25 cellular contexts compared by ENCODE assay signal in the genomic region with DNA sequence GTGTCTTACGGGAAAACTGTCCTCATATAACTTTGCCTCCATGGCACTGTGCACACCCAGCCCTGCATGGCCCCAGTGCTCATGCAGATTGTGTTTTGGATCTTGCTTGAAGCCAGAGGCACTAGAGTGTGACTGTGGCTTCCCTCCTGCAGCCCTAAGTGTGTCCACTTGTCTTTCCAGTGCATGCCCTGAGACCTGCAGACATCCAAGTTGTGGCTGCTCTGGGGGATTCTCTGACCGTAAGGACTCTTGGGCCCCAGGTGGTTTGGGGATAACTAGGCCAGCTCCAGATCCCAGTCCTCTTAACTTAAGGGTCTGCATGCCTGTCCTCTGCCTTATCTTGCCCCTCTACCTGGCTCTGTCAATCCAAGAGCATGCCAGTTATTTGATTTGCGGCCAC.
DNase-seq lines count a peak whose midpoint lies in the region; ATAC-seq, FAIRE-seq and TF ChIP-seq lines count a peak whose summit lies in the region.
"Had no signal": no experiment of that assay in that cellular context is flagged by ENCODE, and none has a peak within 500 bp of the region (broad histone marks: within the 10 kb centered on the region; RNA-seq: fewer than 3 reads in every experiment).

No MANE protein-coding gene starts in this region.

- TF ChIP-seq POLR2A in H1 (IDR thresholded peaks at IDR 0.05; ENCODE audit: control extremely low read depth in 1 of 2, low read depth in 2 of 2, low read length in 2 of 2) (no peak), sigmoid colon (IDR thresholded peaks at IDR 0.05) (no peak)

- no peaks in the 10 kb centered on the region for H4K20me1 ChIP-seq in H1 (replicated peaks in 1 of 2; ENCODE audit: control insufficient read depth in 1 of 2, insufficient read depth in 2 of 2, low read length in 2 of 2)
- H4K20me1 ChIP-seq: BLaER1 had no signal

- H3K27me3 ChIP-seq in H1 (replicated peaks in 1 of 4; ENCODE audit: control insufficient read depth in 3 of 4, extremely low read depth in 1 of 4, insufficient read depth in 3 of 4, low read length in 3 of 4) = no peaks in the 10 kb centered on the region
- no peaks in the 10 kb centered on the region for H3K27me3 ChIP-seq in sigmoid colon
- H3K27me3 ChIP-seq: BLaER1, SJSA1 had no signal

- H3K27ac Mint-ChIP-seq in activated CD4-positive, alpha-beta T cell treated with anti-CD3 and anti-CD28 coated beads, Interleukin-2, amount 10 ng/mL, durations not matched to agents 7 days and 5 days = peak overlapping the region; percentile 26
- H3K27ac Mint-ChIP-seq in activated CD4-positive, alpha-beta T cell treated with anti-CD3 and anti-CD28 coated beads for 36 hours = no peak overlapping the region
- H3K27ac Mint-ChIP-seq in activated naive CD8-positive, alpha-beta T cell treated with anti-CD3 and anti-CD28 coated beads for 36 hours = no peak overlapping the region
- H3K27ac Mint-ChIP-seq: CD4-positive, alpha-beta T cell; GM23338; HFFc6 had no signal

- H3K4me1 ChIP-seq in H1 (replicated peaks in 1 of 4; ENCODE audit: control insufficient read depth in 3 of 4, insufficient read depth in 4 of 4, low read length in 3 of 4) (peaks cover 0 to 10% (median 3%) of the 10 kb centered on the region in 4 experiments; a peak in 5 of 7 replicates), sigmoid colon (peaks cover 0 to 24% (median 21%) of the 10 kb centered on the region in 4 donors)

- no peak for TF ChIP-seq RAD21 in H1 (IDR thresholded peaks at IDR 0.05 in 1 of 2, conservative IDR thresholded peaks at IDR 0.05 in 1 of 2; ENCODE audit: low read depth in 2 of 2, low read length in 2 of 2)

- H3K18ac ChIP-seq in H1 (ENCODE audit: extremely low read depth, low read length) = no peak overlapping the region

- H3K27me3 Mint-ChIP-seq in activated CD4-positive, alpha-beta T cell treated with anti-CD3 and anti-CD28 coated beads, Interleukin-2, amount 10 ng/mL, durations not matched to agents 7 days and 5 days = no peaks in the 10 kb centered on the region
- no peaks in the 10 kb centered on the region for H3K27me3 Mint-ChIP-seq in activated CD4-positive, alpha-beta T cell treated with anti-CD3 and anti-CD28 coated beads for 36 hours
- H3K27me3 Mint-ChIP-seq in activated naive CD8-positive, alpha-beta T cell treated with anti-CD3 and anti-CD28 coated beads for 36 hours = peaks cover 4% of the 10 kb centered on the region
- H3K27me3 Mint-ChIP-seq: CD4-positive, alpha-beta T cell had no signal

- H3K4me3 ChIP-seq in H1 (ENCODE audit: extremely low read depth in 1 of 4, insufficient read depth in 2 of 4, low read depth in 3 of 4, low read length in 4 of 4) (no peak overlapping the region), sigmoid colon (no peak overlapping the region)
- H3K4me3 ChIP-seq: BLaER1, GM23338, HAP-1, SJSA1 had no signal

- no peak overlapping the region for H2BK5ac ChIP-seq in H1 (ENCODE audit: low read depth, low read length)

- H3K36me3 Mint-ChIP-seq in activated CD4-positive, alpha-beta T cell treated with anti-CD3 and anti-CD28 coated beads, Interleukin-2, amount 10 ng/mL, durations not matched to agents 7 days and 5 days (ENCODE audit: low read depth) = peaks cover 3% of the 10 kb centered on the region
- no peaks in the 10 kb centered on the region for H3K36me3 Mint-ChIP-seq in activated CD4-positive, alpha-beta T cell treated with anti-CD3 and anti-CD28 coated beads for 36 hours (ENCODE audit: low read depth)
- H3K36me3 Mint-ChIP-seq in activated naive CD8-positive, alpha-beta T cell treated with anti-CD3 and anti-CD28 coated beads for 36 hours = no peaks in the 10 kb centered on the region

- no peak for DNase-seq in activated CD4-positive, alpha-beta T cell treated with anti-CD3 and anti-CD28 coated beads, Interleukin-2, amount 10 ng/mL, durations not matched to agents 7 days and 5 days
- DNase-seq in activated CD4-positive, alpha-beta T cell treated with anti-CD3 and anti-CD28 coated beads for 36 hours = no peak
- DNase-seq in H1 (ENCODE audit: low read depth in 1 of 2, low spot score in 2 of 2) (no peak), sigmoid colon (peak; percentile 35), cerebellum (ENCODE audit: low spot score) (no peak)
- DNase-seq in activated naive CD8-positive, alpha-beta T cell treated with anti-CD3 and anti-CD28 coated beads for 36 hours = no peak
- DNase-seq: CD4-positive, alpha-beta T cell; HFFc6; KBM-7; MV-4-11; NCI-H1105; NCI-H1436 treated with DMSO at 0.1 percent for 48 hours; NCI-H187 treated with DMSO at 0.1 percent for 48 hours; NCI-H2107; NCI-H446; NCI-H82; NK-92 treated with Interleukin-12 subunit alpha and Interleukin-12 subunit beta, amount 100 ng/mL, for 24 hours; PC-3 had no signal

- peaks cover 49% of the 10 kb centered on the region for H3K4me1 Mint-ChIP-seq in activated CD4-positive, alpha-beta T cell treated with anti-CD3 and anti-CD28 coated beads, Interleukin-2, amount 10 ng/mL, durations not matched to agents 7 days and 5 days
- peaks cover 30% of the 10 kb centered on the region for H3K4me1 Mint-ChIP-seq in activated CD4-positive, alpha-beta T cell treated with anti-CD3 and anti-CD28 coated beads for 36 hours
- peaks cover 27% of the 10 kb centered on the region for H3K4me1 Mint-ChIP-seq in activated naive CD8-positive, alpha-beta T cell treated with anti-CD3 and anti-CD28 coated beads for 36 hours

- intact Hi-C loops in activated CD4-positive, alpha-beta T cell treated with anti-CD3 and anti-CD28 coated beads for 36 hours (cut with DNase I, micrococcal nuclease) = loop anchor here (5.0 kb wide), 2 partner anchors 215 to 220 kb away; a partner anchor contains a TSS
- intact Hi-C loops in sigmoid colon (cut with DNase I) = no loop called here

- TF ChIP-seq EP300 in H1 (IDR thresholded peaks at IDR 0.05; ENCODE audit: borderline replicate concordance in 1 of 2, low read depth in 2 of 2, low read length in 2 of 2) (no peak), sigmoid colon (IDR thresholded peaks at IDR 0.05) (no peak)

- no peaks in the 10 kb centered on the region for H3K36me3 ChIP-seq in H1 (ENCODE audit: control insufficient read depth in 2 of 4, insufficient read depth in 4 of 4, low read length in 3 of 4)
- H3K36me3 ChIP-seq in sigmoid colon = no peaks in the 10 kb centered on the region
- H3K36me3 ChIP-seq: BLaER1, HAP-1, SJSA1 had no signal

- H2BK120ac ChIP-seq in H1 (replicated peaks; ENCODE audit: low read depth, low read length) = no peak overlapping the region

- no peak for FAIRE-seq in H1 (lab: Jason Lieb, UNC)
- FAIRE-seq: D721Med had no signal

- H3K79me2 ChIP-seq in H1 (ENCODE audit: control insufficient read depth in 1 of 2, insufficient read depth in 2 of 2, low read length in 2 of 2) = no peaks in the 10 kb centered on the region

- H2AK5ac ChIP-seq in H1 (ENCODE audit: low read depth, low read length) = no peak overlapping the region

- H3K9me3 ChIP-seq in H1 (ENCODE audit: insufficient read depth in 2 of 2, low read depth in 1 of 2, low read length in 1 of 2) = no peaks in the 10 kb centered on the region
- no peaks in the 10 kb centered on the region for H3K9me3 ChIP-seq in sigmoid colon
- H3K9me3 ChIP-seq: BLaER1, HAP-1, SJSA1 had no signal

- H3K23me2 ChIP-seq in H1 (ENCODE audit: low read depth, low read length) = no peaks in the 10 kb centered on the region

- no peaks in the 10 kb centered on the region for H3K79me1 ChIP-seq in H1 (ENCODE audit: low read depth, low read length)

- H4K91ac ChIP-seq in H1 (replicated peaks; ENCODE audit: insufficient read length, low read length) = peak overlapping the region; percentile 10

- H3K4ac ChIP-seq in H1 (replicated peaks; ENCODE audit: insufficient read length, low read depth, low read length) = no peak overlapping the region

- no peak overlapping the region for H3K14ac ChIP-seq in H1 (ENCODE audit: insufficient read length)

- CTCF ChIA-PET in activated CD4-positive, alpha-beta T cell treated with anti-CD3 and anti-CD28 coated beads, Interleukin-2, amount 10 ng/mL, durations not matched to agents 7 days and 5 days (lab: Charles Lee) = interaction anchor here (0.6 to 5.4 kb wide), 7 partner anchors 9 to 160 kb away, joined by 3 to 57 read pairs (median 15); a partner anchor contains a TSS
- CTCF ChIA-PET in activated CD4-positive, alpha-beta T cell treated with anti-CD3 and anti-CD28 coated beads for 36 hours (lab: Charles Lee) = interaction anchor here (0.9 to 4.7 kb wide), 5 partner anchors 11 to 160 kb away, joined by 4 to 55 read pairs (median 43); a partner anchor contains a TSS
- CTCF ChIA-PET in H1 (lab: Charles Lee; ENCODE audit: partially characterized antibody) = interaction anchor here (0.7 to 5.1 kb wide), 9 partner anchors 12 to 527 kb away, joined by 3 to 81 read pairs (median 16); a partner anchor contains a TSS

- H3K23ac ChIP-seq in H1 (ENCODE audit: insufficient read length) = no peak overlapping the region

- no peak overlapping the region for H2BK12ac ChIP-seq in H1 (ENCODE audit: low read depth, low read length)

- no peak for TF ChIP-seq CTCF in H1 (IDR thresholded peaks at IDR 0.05; ENCODE audit: control extremely low read depth in 1 of 3, insufficient read depth in 1 of 3, low read depth in 1 of 3, low read length in 3 of 3)
- no peak for TF ChIP-seq CTCF in sigmoid colon (IDR thresholded peaks at IDR 0.05)

- no peak overlapping the region for H2AFZ ChIP-seq in H1 (ENCODE audit: low read length)
- H2AFZ ChIP-seq: GM23338 had no signal

- H3K56ac ChIP-seq in H1 (replicated peaks; ENCODE audit: insufficient read length, low read depth, low read length) = no peak overlapping the region

- no peak overlapping the region for H3K4me3 Mint-ChIP-seq in activated CD4-positive, alpha-beta T cell treated with anti-CD3 and anti-CD28 coated beads, Interleukin-2, amount 10 ng/mL, durations not matched to agents 7 days and 5 days
- no peak overlapping the region for H3K4me3 Mint-ChIP-seq in activated CD4-positive, alpha-beta T cell treated with anti-CD3 and anti-CD28 coated beads for 36 hours
- no peak overlapping the region for H3K4me3 Mint-ChIP-seq in activated naive CD8-positive, alpha-beta T cell treated with anti-CD3 and anti-CD28 coated beads for 36 hours
- H3K4me3 Mint-ChIP-seq: CD4-positive, alpha-beta T cell; GM23338; HFFc6 had no signal

- H3K4me2 ChIP-seq in H1 (ENCODE audit: insufficient read depth in 1 of 2, low read depth in 2 of 2, low read length in 2 of 2) = no peak overlapping the region
- H3K4me2 ChIP-seq: BLaER1, GM23338 had no signal

- H3K27ac ChIP-seq in H1 (ENCODE audit: low read depth, low read length) (no peak overlapping the region), sigmoid colon (no peak overlapping the region)
- H3K27ac ChIP-seq: BLaER1, SJSA1 had no signal

- WGBS in H1 (ENCODE audit: extremely low coverage in 1 of 2, insufficient coverage in 1 of 2, insufficient read length in 1 of 2, insufficient replicate concordance in 2 of 2, low coverage in 1 of 2, low lambda C conversion rate in 2 of 2, missing lambda C conversion rate in 1 of 2), 2 experiments = 95% methylated on average over 3 of the region's 3 CpGs; no CpG with 5 or more reads in 1 of the 2 experiments
- 96 to 97% methylated on average over 3 of the region's 3 CpGs for WGBS in sigmoid colon, 2 donors

- no peak for ATAC-seq in activated CD4-positive, alpha-beta T cell treated with anti-CD3 and anti-CD28 coated beads for 36 hours
- no peak for ATAC-seq in HG02571 (IDR thresholded peaks at IDR 0.05; ENCODE audit: unreplicated experiment)
- ATAC-seq: GM23338, PC-3, Right ventricle myocardium inferior had no signal

- no peak overlapping the region for H2BK20ac ChIP-seq in H1 (ENCODE audit: low read length)

- H4K5ac ChIP-seq in H1 (ENCODE audit: insufficient read length, low read depth, low read length) = no peak overlapping the region

- no peaks in the 10 kb centered on the region for H3K9me3 Mint-ChIP-seq in activated CD4-positive, alpha-beta T cell treated with anti-CD3 and anti-CD28 coated beads, Interleukin-2, amount 10 ng/mL, durations not matched to agents 7 days and 5 days
- H3K9me3 Mint-ChIP-seq in activated CD4-positive, alpha-beta T cell treated with anti-CD3 and anti-CD28 coated beads for 36 hours (ENCODE audit: low read depth) = no peaks in the 10 kb centered on the region
- H3K9me3 Mint-ChIP-seq in activated naive CD8-positive, alpha-beta T cell treated with anti-CD3 and anti-CD28 coated beads for 36 hours = no peaks in the 10 kb centered on the region
- H3K9me3 Mint-ChIP-seq: CD4-positive, alpha-beta T cell; GM23338 had no signal

- POLR2A ChIA-PET in activated CD4-positive, alpha-beta T cell treated with anti-CD3 and anti-CD28 coated beads, Interleukin-2, amount 10 ng/mL, durations not matched to agents 7 days and 5 days (lab: Charles Lee) = no interaction called here
- POLR2A ChIA-PET in activated CD4-positive, alpha-beta T cell treated with anti-CD3 and anti-CD28 coated beads for 36 hours (lab: Charles Lee) = no interaction called here
- POLR2A ChIA-PET in H1 (lab: Charles Lee; ENCODE audit: partially characterized antibody) = interaction anchor here (0.9 to 2.8 kb wide), 2 partner anchors 13 to 159 kb away, joined by 4 to 13 read pairs; a partner anchor contains a TSS

- no peak overlapping the region for H3K9ac ChIP-seq in H1 (replicated peaks in 1 of 4; ENCODE audit: extremely low read depth in 1 of 4, low read depth in 3 of 4, low read length in 3 of 4)
- H3K9ac ChIP-seq: BLaER1 had no signal

- no peak overlapping the region for H4K8ac ChIP-seq in H1 (ENCODE audit: extremely low read depth, insufficient read depth, low read length)

- H2BK15ac ChIP-seq in H1 (ENCODE audit: low read length) = no peak overlapping the region
